In genomic region chr11:118199135-118199534, GRCh38 we compare ENCODE assay signal across 1 cellular context.
TF ChIP-seq lines count a peak whose summit lies in the region.

No MANE protein-coding gene starts in this region.

TF ChIP-seq in HepG2, 621 proteins besides CTCF, POLR2A, EP300 and RAD21:
- TF ChIP-seq YY1 (IDR thresholded peaks at IDR 0.05; ENCODE audit: insufficient read depth, insufficient replicate concordance, low read depth, low read length) (no peak), BATF2 (CRISPR knock-in tag; IDR thresholded peaks at IDR 0.05) (no peak), NR0B2 (CRISPR knock-in tag; IDR thresholded peaks at IDR 0.05) (no peak), ZKSCAN1 (IDR thresholded peaks at IDR 0.05; ENCODE audit: low read length) (no peak), NBN (conservative IDR thresholded peaks at IDR 0.05) (no peak), ZNF549 (CRISPR knock-in tag; IDR thresholded peaks at IDR 0.05) (no peak), ZNF562 (CRISPR knock-in tag; IDR thresholded peaks at IDR 0.05; ENCODE audit: borderline replicate concordance) (no peak), PRDM15 (CRISPR knock-in tag; IDR thresholded peaks at IDR 0.05) (no peak), ZNF724P (CRISPR knock-in tag; IDR thresholded peaks at IDR 0.05; ENCODE audit: borderline replicate concordance) (no peak), POGZ (CRISPR knock-in tag; IDR thresholded peaks at IDR 0.05) (no peak), SRSF4 (IDR thresholded peaks at IDR 0.05; ENCODE audit: low read depth, low read length, poor library complexity, severe bottlenecking) (no peak), ZNF7 (CRISPR knock-in tag; IDR thresholded peaks at IDR 0.05) (no peak)
